Comparison of ENCODE assay signal across 1 cellular context in genomic region chr16:11721781-11722467, GRCh38.
TF ChIP-seq lines count a peak whose summit lies in the region.

No MANE protein-coding gene starts in this region.

TF ChIP-seq in SK-N-SH, 30 proteins besides CTCF, POLR2A, EP300 and RAD21 (continued from another document):
- TF ChIP-seq MXI1 (IDR thresholded peaks at IDR 0.05; ENCODE audit: low read depth, low read length) (no peak), TCF12 (IDR thresholded peaks at IDR 0.05) (no peak), REST (IDR thresholded peaks at IDR 0.05; ENCODE audit: low read depth, low read length) (no peak), POLR2AphosphoS5 (IDR thresholded peaks at IDR 0.05; ENCODE audit: low read depth, low read length) (no peak), YY1 (IDR thresholded peaks at IDR 0.05; ENCODE audit: low read depth) (no peak), RXRA (IDR thresholded peaks at IDR 0.05; ENCODE audit: borderline replicate concordance, low read depth) (no peak), ZBTB33 (IDR thresholded peaks at IDR 0.05; ENCODE audit: borderline replicate concordance, low read depth) (no peak), GABPA (IDR thresholded peaks at IDR 0.05; ENCODE audit: low read depth) (no peak), FOXJ3 (CRISPR knock-in tag; IDR thresholded peaks at IDR 0.05) (no peak), EZH2phosphoT487 (IDR thresholded peaks at IDR 0.05; ENCODE audit: borderline replicate concordance, low read depth) (no peak), MAX (IDR thresholded peaks at IDR 0.05; ENCODE audit: low read depth) (no peak), JUND (IDR thresholded peaks at IDR 0.05) (no peak), SMC3 (IDR thresholded peaks at IDR 0.05; ENCODE audit: low read depth, low read length) (no peak), GATA2 (CRISPR knock-in tag; IDR thresholded peaks at IDR 0.05) (no peak), PBX3 (IDR thresholded peaks at IDR 0.05) (no peak)
